28 cellular contexts compared by ENCODE assay signal in the genomic region with DNA sequence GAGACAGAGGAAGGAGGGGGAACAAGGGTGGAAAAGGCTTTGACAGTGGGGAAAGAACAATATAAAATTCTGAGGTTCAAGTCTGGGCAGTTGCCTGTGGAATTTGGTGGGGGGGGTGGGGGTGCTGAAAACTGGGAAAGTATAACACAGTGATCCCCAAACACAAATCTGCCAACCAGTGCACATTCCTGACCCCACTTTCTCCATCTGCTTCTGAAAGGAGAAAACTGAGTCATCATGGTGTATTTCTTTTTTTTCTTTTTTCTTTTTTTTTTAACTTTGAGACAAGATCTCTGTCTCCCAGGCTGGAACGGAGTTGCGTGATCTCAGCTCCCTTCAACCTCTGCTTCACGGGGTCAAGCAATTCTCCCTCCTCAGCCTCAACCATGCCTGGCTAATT. TPM values are rescaled to one million over a fixed set of nuclear protein-coding genes. Genes with fewer than 3 reads are reported as not detected.
A peak's percentile ranks its signal among the peaks of the same experiment; 100 is the strongest.
DNase-seq lines count a peak whose midpoint lies in the region; ATAC-seq, FAIRE-seq and TF ChIP-seq lines count a peak whose summit lies in the region.
"Had no signal": no experiment of that assay in that cellular context is flagged by ENCODE, and none has a peak within 500 bp of the region (broad histone marks: within the 10 kb centered on the region; RNA-seq: fewer than 3 reads in every experiment).

No MANE protein-coding gene starts in this region.

- no peak overlapping the region for H3K27ac ChIP-seq in GM23338 (ENCODE audit: low read depth)
- H3K27ac ChIP-seq in K562 (ENCODE audit: extremely low read depth, low read depth, low read length): no peak overlapping the region
- peak overlapping the region; percentile 32 for H3K27ac ChIP-seq in rectal smooth muscle tissue (ENCODE audit: low read depth, low read length)
- no peak overlapping the region for H3K27ac ChIP-seq in osteoblast (ENCODE audit: low read depth, low read length)
- H3K27ac ChIP-seq in gastroesophageal sphincter: no peak overlapping the region

- peaks cover 18% of the 10 kb centered on the region for H3K4me1 Mint-ChIP-seq in GM23338

- no peak overlapping the region for H3K27ac Mint-ChIP-seq in GM23338
- H3K27ac Mint-ChIP-seq: CD14-positive monocyte; CD8-positive, alpha-beta memory T cell had no signal

- peaks cover 9% of the 10 kb centered on the region for H3K27me3 Mint-ChIP-seq in GM23338 (ENCODE audit: insufficient read depth, low read depth, poor library complexity)

- in situ Hi-C loops in K562 (cut with MboI): no loop called here

- H3K36me3 ChIP-seq in GM23338 (ENCODE audit: insufficient read depth) (no peaks in the 10 kb centered on the region), K562 (ENCODE audit: control insufficient read depth, insufficient read depth, low read length) (no peaks in the 10 kb centered on the region), rectal smooth muscle tissue (ENCODE audit: control insufficient read depth, insufficient read depth, low read length) (no peaks in the 10 kb centered on the region), osteoblast (ENCODE audit: insufficient read depth, low read length) (no peaks in the 10 kb centered on the region), gastroesophageal sphincter (no peaks in the 10 kb centered on the region)
- H3K36me3 ChIP-seq: BE2C had no signal

- no peaks in the 10 kb centered on the region for H3K9me2 ChIP-seq in GM23338 (ENCODE audit: insufficient read depth)

- H2AFZ ChIP-seq in GM23338 (peak overlapping the region; percentile 43; the same call in 1 of the 2 replicates), K562 (ENCODE audit: low read depth, low read length) (no peak overlapping the region), osteoblast (ENCODE audit: low read length) (no peak overlapping the region)

- intact Hi-C loops in K562 (cut with micrococcal nuclease): no loop called here

- TF ChIP-seq CTCF in GM23338 (conservative IDR thresholded peaks at IDR 0.05; ENCODE audit: low read depth in 2 of 2): no peak
- TF ChIP-seq CTCF in K562 (IDR thresholded peaks at IDR 0.05 in 2 of 3, conservative IDR thresholded peaks at IDR 0.05 in 1 of 3; ENCODE audit: insufficient read depth in 2 of 3, low read depth in 1 of 3, low read length in 3 of 3): no peak
- no peak for TF ChIP-seq CTCF in osteoblast (IDR thresholded peaks at IDR 0.05; ENCODE audit: extremely low read depth, low read depth, low read length)
- no peak for TF ChIP-seq CTCF in gastroesophageal sphincter (IDR thresholded peaks at IDR 0.05)

- TF ChIP-seq EP300 in K562 (IDR thresholded peaks at IDR 0.05; ENCODE audit: low read length): no peak
- no peak for TF ChIP-seq EP300 in gastroesophageal sphincter (IDR thresholded peaks at IDR 0.05)

- no peaks in the 10 kb centered on the region for H3K9me3 Mint-ChIP-seq in GM23338
- H3K9me3 Mint-ChIP-seq: CD8-positive, alpha-beta memory T cell had no signal

- TF ChIP-seq POLR2A in K562 (conservative IDR thresholded peaks at IDR 0.05) (no peak), gastroesophageal sphincter (IDR thresholded peaks at IDR 0.05) (no peak)

- H3F3A ChIP-seq in GM23338 (replicated peaks; ENCODE audit: low read depth): peaks cover 9% of the 10 kb centered on the region; the same call in 1 of the 2 replicates

- CTCF ChIA-PET in K562 (lab: Yijun Ruan, JAX; ENCODE audit: low intra/inter-chr PET ratio): no interaction called here

- H3K9me1 ChIP-seq in K562 (ENCODE audit: control insufficient read depth, insufficient read depth, low read length): no peaks in the 10 kb centered on the region

- POLR2A ChIA-PET in K562 (lab: Yijun Ruan, JAX): interaction anchor here (0.6 kb wide), 1 partner anchor 1619 kb away, joined by 3 read pairs; no protein-coding TSS in a partner anchor

- WGBS in K562 (ENCODE audit: insufficient coverage, low coverage, missing lambda C conversion rate): 0% methylated on average over 3 of the region's 3 CpGs
- 24 to 28% methylated on average over 3 of the region's 3 CpGs for WGBS in gastroesophageal sphincter (ENCODE audit: low coverage in 1 of 2), 2 donors

- H3K4me2 ChIP-seq in GM23338: no peak overlapping the region
- H3K4me2 ChIP-seq in K562 (ENCODE audit: insufficient read depth, low read length): no peak overlapping the region
- H3K4me2 ChIP-seq in osteoblast (ENCODE audit: insufficient read depth, low read length): no peak overlapping the region

- H4K20me1 ChIP-seq in GM23338 (replicated peaks; ENCODE audit: insufficient read depth) (no peaks in the 10 kb centered on the region), K562 (replicated peaks; ENCODE audit: control insufficient read depth, insufficient read depth, low read length) (no peaks in the 10 kb centered on the region), osteoblast (ENCODE audit: insufficient read depth, low read length) (no peaks in the 10 kb centered on the region)

- peaks cover 6% of the 10 kb centered on the region for H3K27me3 ChIP-seq in GM23338 (ENCODE audit: insufficient read depth)
- H3K27me3 ChIP-seq in K562 (ENCODE audit: control insufficient read depth in 2 of 2, insufficient read depth in 2 of 2, low read length in 2 of 2): peaks cover 11 to 25% of the 10 kb centered on the region in 2 experiments; a peak in 4 of 5 replicates
- H3K27me3 ChIP-seq in rectal smooth muscle tissue (ENCODE audit: control insufficient read depth, insufficient read depth, low read length): no peaks in the 10 kb centered on the region
- peaks cover 6% of the 10 kb centered on the region for H3K27me3 ChIP-seq in osteoblast (ENCODE audit: insufficient read depth, low read length)
- H3K27me3 ChIP-seq in gastroesophageal sphincter: no peaks in the 10 kb centered on the region

- H3K9ac ChIP-seq in K562 (ENCODE audit: insufficient read depth in 1 of 2, low read depth in 2 of 2, low read length in 2 of 2): no peak overlapping the region
- no peak overlapping the region for H3K9ac ChIP-seq in rectal smooth muscle tissue (ENCODE audit: low read length)

- H3K4me3 ChIP-seq in GM23338 (no peak overlapping the region), K562 (no peak overlapping the region), rectal smooth muscle tissue (ENCODE audit: low read length) (no peak overlapping the region), osteoblast (ENCODE audit: insufficient read depth, low read length) (no peak overlapping the region), gastroesophageal sphincter (no peak overlapping the region)

- no peak for ATAC-seq in GM23338
- ATAC-seq in K562: no peak
- ATAC-seq in gastroesophageal sphincter: no peak
- ATAC-seq: HCT116, PC-3, SK-N-SH treated with all-trans-retinoic acid at 6 μM for 48 hours had no signal

- FAIRE-seq in K562 (lab: Jason Lieb, UNC): no peak
- FAIRE-seq: GM18507 had no signal

- no TSS peak for BruUV-seq in K562 (replicated peaks; lab: Mats Ljungman, UMichigan)

- no peaks in the 10 kb centered on the region for H3K9me3 ChIP-seq in K562 (replicated peaks; ENCODE audit: control insufficient read depth, insufficient read depth, low read depth, low read length)
- H3K9me3 ChIP-seq in osteoblast (ENCODE audit: low read depth, low read length): no peaks in the 10 kb centered on the region
- no peaks in the 10 kb centered on the region for H3K9me3 ChIP-seq in gastroesophageal sphincter
- H3K9me3 ChIP-seq: BE2C had no signal

- H3K4me1 ChIP-seq in GM23338 (ENCODE audit: insufficient read depth): peaks cover 7% of the 10 kb centered on the region
- peaks cover 0 to 7% of the 10 kb centered on the region in 2 experiments; a peak in 2 of 5 replicates for H3K4me1 ChIP-seq in K562 (replicated peaks in 1 of 2; ENCODE audit: control insufficient read depth in 2 of 2, insufficient read depth in 2 of 2, low read length in 2 of 2)
- H3K4me1 ChIP-seq in rectal smooth muscle tissue (ENCODE audit: control insufficient read depth, insufficient read depth, low read length): no peaks in the 10 kb centered on the region
- no peaks in the 10 kb centered on the region for H3K4me1 ChIP-seq in osteoblast (ENCODE audit: insufficient read depth, low read length)
- peaks cover 0 to 18% (median under 1%) of the 10 kb centered on the region in 3 donors for H3K4me1 ChIP-seq in gastroesophageal sphincter
- H3K4me1 ChIP-seq: BE2C had no signal

- TF ChIP-seq RAD21 in K562 (CRISPR knock-in tag; conservative IDR thresholded peaks at IDR 0.05 in 1 of 2, IDR thresholded peaks at IDR 0.05 in 1 of 2): no peak

- no peaks in the 10 kb centered on the region for H3K79me2 ChIP-seq in GM23338 (replicated peaks; ENCODE audit: insufficient read depth)
- no peaks in the 10 kb centered on the region for H3K79me2 ChIP-seq in K562 (ENCODE audit: control insufficient read depth, insufficient read depth, low read length)
- H3K79me2 ChIP-seq in osteoblast (ENCODE audit: insufficient read depth, low read length): no peaks in the 10 kb centered on the region

- DNase-seq in GM23338 (ENCODE audit: low spot score): no peak
- DNase-seq in K562 (ENCODE audit: extremely low read depth in 1 of 4, low spot score in 3 of 4): no peak
- no peak for DNase-seq in DMS 273 treated with DMSO at 0.1 percent for 48 hours (lab: John Stamatoyannopoulos, UW)
- no peak for DNase-seq in osteoblast (ENCODE audit: insufficient read length, low spot score, missing footprints)
- no peak for DNase-seq in NCI-H82 (lab: John Stamatoyannopoulos, UW)
- DNase-seq: BE2C; Calu3; CD8-positive, alpha-beta memory T cell; DMS153; GOT3; Karpas-422; NCI-H1105; NCI-H1436 treated with DMSO at 0.1 percent for 48 hours; NCI-H187 treated with DMSO at 0.1 percent for 48 hours; NCI-H2171 treated with DMSO at 0.1 percent for 48 hours; NCI-H345; NCI-H510A treated with DMSO at 0.1 percent for 48 hours; NCI-H748 treated with DMSO at 0.1 percent for 48 hours; NK-92 treated with Interleukin-12 subunit alpha and Interleukin-12 subunit beta, amount 100 ng/mL, for 24 hours; PC-3 had no signal

- no peaks in the 10 kb centered on the region for H3K36me3 Mint-ChIP-seq in GM23338 (ENCODE audit: low read depth)
- H3K36me3 Mint-ChIP-seq: CD8-positive, alpha-beta memory T cell had no signal

- no peak overlapping the region for H3K4me3 Mint-ChIP-seq in GM23338
- H3K4me3 Mint-ChIP-seq: CD8-positive, alpha-beta memory T cell had no signal

RNA-seq across cellular contexts. Expression of a gene that starts 4.4 kb away (rescaled TPM):
- total RNA-seq in GM23338 (2014; rRNA removed; shearing (Covaris generic)): 2.2 and 6.6 TPM in 2 replicates
- 0.99 and 1.2 TPM in 2 replicates for polyA plus RNA-seq in GM23338 (2016; fragmentation: Nextera tagmentation; extraction: Ambion mirVana)
- total RNA-seq in K562 (2011; cell fraction: chromatin; rRNA removed; ENCODE audit: low replicate concordance): 1.2 and 1.8 TPM in 2 replicates
- total RNA-seq in K562 (2011; cell fraction: nucleolus; rRNA removed): 0.83 and 1.3 TPM in 2 replicates
- total RNA-seq in K562 (2011; cell fraction: nucleoplasm; rRNA removed): 1.0 and 1.2 TPM in 2 replicates
- 2.5 and 3.2 TPM in 2 replicates for total RNA-seq in K562 (2014; rRNA removed)
- total RNA-seq in K562 (2014; rRNA removed; fragmentation: Illumina TruSeq; extraction: Trizol): 2.4 and 3.0 TPM in 2 replicates
- total RNA-seq in K562 (2015; rRNA removed; fragmentation: Illumina TruSeq; extraction: Trizol): 2.4 and 2.6 TPM in 2 replicates
- 3.9 and 4.9 TPM in 2 replicates for total RNA-seq in K562 (2021)
- 0.32 and 0.52 TPM in 2 replicates for polyA plus RNA-seq in K562 (2011; rRNA removed)
- 0.53 and 0.60 TPM in 2 replicates for polyA plus RNA-seq in K562 (2011; cell fraction: cytosol; rRNA removed)
- polyA plus RNA-seq in K562 (2011; cell fraction: nucleus; rRNA removed): 0.29 and 0.40 TPM in 2 replicates
- 2.5 and 19.2 TPM in 2 replicates for polyA plus RNA-seq in K562 (2012)
- polyA plus RNA-seq in K562 (2014; fragmentation: Illumina TruSeq; extraction: Trizol): 3.9 and 4.5 TPM in 2 replicates
- under 1 TPM; 0.72 to 0.91 TPM for polyA plus RNA-seq in K562 (2014; fragmentation: Nextera tagmentation; extraction: Ambion mirVana)
- 3.0 and 5.2 TPM in 2 replicates for polyA plus RNA-seq in K562 (2014; rRNA removed)
- polyA minus RNA-seq in K562 (2011; rRNA and poly(A)+ RNA removed): 0.60 and 1.1 TPM in 2 replicates
- polyA minus RNA-seq in K562 (2011; cell fraction: cytosol; rRNA and poly(A)+ RNA removed): 0.38 TPM in 1 of 2 replicates, not detected in the other
- 0.11 and 0.67 TPM in 2 replicates for polyA minus RNA-seq in K562 (2011; cell fraction: nucleus; rRNA and poly(A)+ RNA removed)
- 0.88 and 2.2 TPM in 2 replicates for total RNA-seq in osteoblast
- total RNA-seq in gastroesophageal sphincter: 10 to 100 TPM; 36.4 to 96.0 (median 52.9) TPM
- total RNA-seq: A673; CD8-positive, alpha-beta memory T cell; HT-29; PC-3 had no signal
- polyA plus RNA-seq: CD14-positive monocyte; CD8-positive, alpha-beta memory T cell had no signal

RNA-seq across cellular contexts. Expression of a gene that starts 32.0 kb away (rescaled TPM):
- not detected in 2 replicates for total RNA-seq in GM23338 (2014; rRNA removed; shearing (Covaris generic))
- 0.10 TPM in 1 of 2 replicates, not detected in the other for polyA plus RNA-seq in GM23338 (2016; fragmentation: Nextera tagmentation; extraction: Ambion mirVana)
- not detected in 2 replicates for total RNA-seq in K562 (2011; cell fraction: chromatin; rRNA removed; ENCODE audit: low replicate concordance)
- not detected in 2 replicates for total RNA-seq in K562 (2011; cell fraction: nucleolus; rRNA removed)
- not detected in 2 replicates for total RNA-seq in K562 (2011; cell fraction: nucleoplasm; rRNA removed)
- total RNA-seq in K562 (2014; rRNA removed): not detected in 2 replicates
- not detected in 2 replicates for total RNA-seq in K562 (2014; rRNA removed; fragmentation: Illumina TruSeq; extraction: Trizol)
- not detected in 2 replicates for total RNA-seq in K562 (2015; rRNA removed; fragmentation: Illumina TruSeq; extraction: Trizol)
- total RNA-seq in K562 (2021): 0.66 and 1.1 TPM in 2 replicates
- not detected in 2 replicates for polyA plus RNA-seq in K562 (2011; rRNA removed)
- polyA plus RNA-seq in K562 (2011; cell fraction: cytosol; rRNA removed): not detected in 2 replicates
- not detected in 2 replicates for polyA plus RNA-seq in K562 (2011; cell fraction: nucleus; rRNA removed)
- polyA plus RNA-seq in K562 (2012): not detected in 2 replicates
- polyA plus RNA-seq in K562 (2014; fragmentation: Illumina TruSeq; extraction: Trizol): not detected in 2 replicates
- not detected for polyA plus RNA-seq in K562 (2014; fragmentation: Nextera tagmentation; extraction: Ambion mirVana)
- polyA plus RNA-seq in K562 (2014; rRNA removed): not detected in 2 replicates
- not detected in 2 replicates for polyA minus RNA-seq in K562 (2011; rRNA and poly(A)+ RNA removed)
- polyA minus RNA-seq in K562 (2011; cell fraction: cytosol; rRNA and poly(A)+ RNA removed): 3.1 TPM in 1 of 2 replicates, not detected in the other
- not detected in 2 replicates for polyA minus RNA-seq in K562 (2011; cell fraction: nucleus; rRNA and poly(A)+ RNA removed)
- not detected in 2 replicates for total RNA-seq in osteoblast
- not detected for total RNA-seq in gastroesophageal sphincter
- total RNA-seq: A673; CD8-positive, alpha-beta memory T cell; HT-29; PC-3 had no signal
- polyA plus RNA-seq: CD14-positive monocyte; CD8-positive, alpha-beta memory T cell had no signal
